1 cellular context compared by ENCODE assay signal in the genomic region with DNA sequence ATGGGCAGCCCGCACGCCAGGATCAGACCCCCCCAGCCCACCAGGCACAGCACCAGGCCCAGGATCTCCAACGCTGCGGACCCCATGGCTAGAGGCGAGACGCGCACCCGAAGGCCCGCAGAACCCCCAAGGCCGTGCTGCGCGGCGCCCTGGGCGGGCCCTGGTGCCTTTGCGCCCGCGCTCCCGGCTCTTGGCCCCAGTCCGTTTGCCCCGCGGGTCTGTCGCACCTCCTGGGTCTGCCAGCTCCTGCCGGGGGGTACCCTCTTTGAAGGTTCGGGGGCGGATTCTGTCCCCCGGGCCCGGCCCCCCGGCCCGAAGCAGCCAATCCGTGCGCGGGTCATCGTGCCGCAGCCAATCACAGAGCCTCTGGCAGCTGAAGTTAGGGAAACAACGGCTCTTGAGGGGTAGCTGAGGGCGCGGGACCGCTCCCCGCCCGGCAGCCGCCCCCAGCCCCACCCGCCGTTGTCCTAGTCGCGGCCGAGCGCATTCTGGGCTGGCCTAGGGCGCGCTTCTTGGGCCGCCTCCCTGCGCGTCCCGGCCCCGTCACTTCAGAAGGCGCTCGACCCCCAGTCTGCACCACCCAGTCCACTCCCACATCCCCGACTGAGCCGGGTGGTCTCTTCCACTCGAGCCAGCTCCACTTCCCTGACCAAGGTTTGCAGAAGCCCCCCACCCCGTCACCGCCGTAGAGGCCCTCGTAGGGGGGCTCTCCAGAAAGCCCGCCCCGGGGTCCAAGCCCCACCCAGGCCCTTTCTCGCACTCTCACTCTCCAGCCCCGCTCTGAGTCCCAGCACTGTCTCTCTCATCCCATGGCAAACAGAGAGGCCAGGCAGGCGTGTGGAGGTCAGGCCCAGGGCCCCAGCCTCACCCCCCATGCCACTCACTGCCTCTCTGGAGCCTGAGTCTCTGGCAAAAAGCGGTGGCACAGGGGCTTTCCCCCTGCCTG.
A peak's percentile ranks its signal among the peaks of the same experiment; 100 is the strongest.
TF ChIP-seq lines count a peak whose summit lies in the region.

A gene with protein sequence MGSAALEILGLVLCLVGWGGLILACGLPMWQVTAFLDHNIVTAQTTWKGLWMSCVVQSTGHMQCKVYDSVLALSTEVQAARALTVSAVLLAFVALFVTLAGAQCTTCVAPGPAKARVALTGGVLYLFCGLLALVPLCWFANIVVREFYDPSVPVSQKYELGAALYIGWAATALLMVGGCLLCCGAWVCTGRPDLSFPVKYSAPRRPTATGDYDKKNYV (minus strand): TSS at position 241 of the 946 bp plus-strand sequence. CDS start 155 bp downstream, at position 86.

TF ChIP-seq in H1, 55 proteins besides CTCF, POLR2A, EP300 and RAD21 (continued from another document):
- TF ChIP-seq YY1 (IDR thresholded peaks at IDR 0.05; ENCODE audit: low read depth, low read length): no peak
- TF ChIP-seq RBBP5 (IDR thresholded peaks at IDR 0.05; ENCODE audit: borderline replicate concordance, low read depth, low read length): 0 out of 2 replicates have a peak, but pooled peaks have one; percentile 4
- TF ChIP-seq JUN (IDR thresholded peaks at IDR 0.05; ENCODE audit: low read depth, low read length): no peak
- TF ChIP-seq KDM4A (IDR thresholded peaks at IDR 0.05; ENCODE audit: low read depth, low read length, severe bottlenecking): peak; percentile 80
- no peak for TF ChIP-seq SRF (IDR thresholded peaks at IDR 0.05; ENCODE audit: low read depth, low read length)
- no peak for TF ChIP-seq POLR2AphosphoS5 (IDR thresholded peaks at IDR 0.05; ENCODE audit: low read depth, low read length)
- TF ChIP-seq SUZ12 (IDR thresholded peaks at IDR 0.05; ENCODE audit: low read length): peak; percentile 23; the same call in 1 of the 2 replicates
- TF ChIP-seq CHD1 (IDR thresholded peaks at IDR 0.05; ENCODE audit: low read depth, low read length): no peak
- TF ChIP-seq BRCA1 (IDR thresholded peaks at IDR 0.05; ENCODE audit: low read depth, low read length): no peak
- no peak for TF ChIP-seq CEBPB (IDR thresholded peaks at IDR 0.05; ENCODE audit: low read depth, low read length)
- TF ChIP-seq TAF1 (IDR thresholded peaks at IDR 0.05; ENCODE audit: low read depth, low read length): no peak
- no peak for TF ChIP-seq PHF8 (conservative IDR thresholded peaks at IDR 0.05; ENCODE audit: low read depth, low read length)
- TF ChIP-seq, protein P1, sequence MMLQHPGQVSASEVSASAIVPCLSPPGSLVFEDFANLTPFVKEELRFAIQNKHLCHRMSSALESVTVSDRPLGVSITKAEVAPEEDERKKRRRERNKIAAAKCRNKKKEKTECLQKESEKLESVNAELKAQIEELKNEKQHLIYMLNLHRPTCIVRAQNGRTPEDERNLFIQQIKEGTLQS (IDR thresholded peaks at IDR 0.05; ENCODE audit: insufficient read depth, low read depth, low read length): no peak
- no peak for TF ChIP-seq RXRA (IDR thresholded peaks at IDR 0.05; ENCODE audit: insufficient read depth, low read depth, low read length)
- TF ChIP-seq TEAD4 (IDR thresholded peaks at IDR 0.05; ENCODE audit: low read depth, low read length): no peak
- TF ChIP-seq, protein P2, sequence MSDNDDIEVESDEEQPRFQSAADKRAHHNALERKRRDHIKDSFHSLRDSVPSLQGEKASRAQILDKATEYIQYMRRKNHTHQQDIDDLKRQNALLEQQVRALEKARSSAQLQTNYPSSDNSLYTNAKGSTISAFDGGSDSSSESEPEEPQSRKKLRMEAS (IDR thresholded peaks at IDR 0.05): no peak
- TF ChIP-seq JUND (IDR thresholded peaks at IDR 0.05; ENCODE audit: low read length): no peak
- no peak for TF ChIP-seq KDM1A (IDR thresholded peaks at IDR 0.05; ENCODE audit: borderline replicate concordance, low read length)
- TF ChIP-seq CHD2 (IDR thresholded peaks at IDR 0.05; ENCODE audit: low read length): no peak
- TF ChIP-seq, protein P3, sequence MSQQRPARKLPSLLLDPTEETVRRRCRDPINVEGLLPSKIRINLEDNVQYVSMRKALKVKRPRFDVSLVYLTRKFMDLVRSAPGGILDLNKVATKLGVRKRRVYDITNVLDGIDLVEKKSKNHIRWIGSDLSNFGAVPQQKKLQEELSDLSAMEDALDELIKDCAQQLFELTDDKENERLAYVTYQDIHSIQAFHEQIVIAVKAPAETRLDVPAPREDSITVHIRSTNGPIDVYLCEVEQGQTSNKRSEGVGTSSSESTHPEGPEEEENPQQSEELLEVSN (IDR thresholded peaks at IDR 0.05): peak; percentile 10; the same call in 1 of the 2 replicates
- TF ChIP-seq SP2 (IDR thresholded peaks at IDR 0.05; ENCODE audit: low read length): no peak
- no peak for TF ChIP-seq TAF7 (optimal IDR thresholded peaks at IDR 0.05; ENCODE audit: borderline replicate concordance, low read depth, low read length)
- no peak for TF ChIP-seq NRF1 (IDR thresholded peaks at IDR 0.05; ENCODE audit: low read depth, low read length)
- TF ChIP-seq SIRT6 (IDR thresholded peaks at IDR 0.05; ENCODE audit: low read length): no peak
